In genomic region chr9:108271646-108272349, GRCh38 we compare ENCODE assay signal across 8 cellular contexts.
A peak's percentile ranks its signal among the peaks of the same experiment; 100 is the strongest.
DNase-seq lines count a peak whose midpoint lies in the region; ATAC-seq, FAIRE-seq and TF ChIP-seq lines count a peak whose summit lies in the region.

No MANE protein-coding gene starts in this region.

- peak overlapping the region; percentile 75 to 90 (median 83) for H3K27ac ChIP-seq in transverse colon

- peak; percentile 97 for FAIRE-seq in islet of Langerhans (lab: Jason Lieb, UNC)

- peaks cover 7 to 24% (median 21%) of the 10 kb centered on the region in 4 donors for H3K4me1 ChIP-seq in transverse colon

- H3K27me3 ChIP-seq in transverse colon = no peaks in the 10 kb centered on the region

- ATAC-seq in GM18498 (IDR thresholded peaks at IDR 0.05; ENCODE audit: unreplicated experiment) = peak; percentile 40
- ATAC-seq in HG03139 (IDR thresholded peaks at IDR 0.05; ENCODE audit: unreplicated experiment) = no peak

- no peak for TF ChIP-seq CTCF in transverse colon (IDR thresholded peaks at IDR 0.05)

- WGBS in transverse colon (ENCODE audit: low coverage in 1 of 2), 2 donors = 40 to 50% methylated on average over 5 of the region's 5 CpGs

- intact Hi-C loops in transverse colon (cut with DNase I; ENCODE audit: low total_unique reads) = no loop called here

- peak; percentile 60 for TF ChIP-seq EP300 in transverse colon (IDR thresholded peaks at IDR 0.05; ENCODE audit: low read depth)

- DNase-seq in NCI-H128 (lab: John Stamatoyannopoulos, UW; ENCODE audit: unreplicated experiment) (peak; percentile 55), amniotic epithelial cell (ENCODE audit: low read depth) (peak; percentile 43), transverse colon (peak; percentile 66), inferior parietal cortex (ENCODE audit: extremely low spot score) (no peak), KG1 (lab: John Stamatoyannopoulos, UW) (no peak)

- H3K36me3 ChIP-seq in transverse colon = no peaks in the 10 kb centered on the region

- TF ChIP-seq POLR2A in transverse colon (IDR thresholded peaks at IDR 0.05) = no peak

- no peaks in the 10 kb centered on the region for H3K9me3 ChIP-seq in transverse colon

- peak overlapping the region in 3 of 4 donors; percentile 10 to 46 (median 29) for H3K4me3 ChIP-seq in transverse colon

- in situ Hi-C loops in transverse colon (cut with MboI; ENCODE audit: low pct_ligation_motif_present in 1 of 4, low pct_unique_long_range_greater_than_20kb in 1 of 4, low sequenced_read_pairs in 3 of 4) = loop anchor here (10.0 to 25.0 kb wide), 3 partner anchors 784 to 809 kb away; partner anchors contain the start of gene KLF4 (in 1 of the 4)

Comparison
In these comparisons a context has a peak if more than half of its experiments do, and no peak if none do; other contexts are left out.
1. DNase-seq: peak in NCI-H128 (single experiment), amniotic epithelial cell (single experiment) and transverse colon (single experiment); none in inferior parietal cortex (single experiment) and KG1 (single experiment).